Comparison of ENCODE assay signal across 34 cellular contexts in the genomic region with DNA sequence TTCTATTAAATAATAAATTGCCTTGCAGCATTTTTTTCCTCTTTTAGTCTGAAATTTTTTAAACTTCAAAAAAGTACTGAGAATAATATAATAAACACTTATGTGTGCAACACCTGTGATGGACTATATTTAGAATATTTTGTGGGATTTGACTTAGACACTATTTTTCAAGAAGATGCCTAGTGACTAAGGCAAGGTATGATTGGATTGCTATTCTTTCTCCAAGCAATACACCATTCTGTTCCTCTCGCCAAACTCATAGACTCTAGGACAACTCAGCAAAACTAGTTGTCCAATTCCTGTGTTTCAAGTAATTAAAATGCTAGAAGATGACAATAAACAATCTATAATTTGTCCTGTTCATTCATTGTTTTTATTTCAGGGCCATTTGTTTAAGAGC.
"Had no signal": no experiment of that assay in that cellular context is flagged by ENCODE, and none has a peak within 500 bp of the region (broad histone marks: within the 10 kb centered on the region; RNA-seq: fewer than 3 reads in every experiment).

No MANE protein-coding gene starts in this region.

- H3K27me3 Mint-ChIP-seq: activated CD4-positive, alpha-beta memory T cell treated with anti-CD3 and anti-CD28 coated beads for 36 hours had no signal

- DNase-seq: activated B cell treated with CpG ODN at 0.5 μM for 24 hours; activated CD4-positive, alpha-beta memory T cell treated with anti-CD3 and anti-CD28 coated beads for 36 hours; activated CD4-positive, alpha-beta T cell treated with anti-CD3 and anti-CD28 coated beads for 4 hours; activated CD4-positive, alpha-beta T cell treated with anti-CD3 and anti-CD28 coated beads, Interleukin-2, amount 10 ng/mL, durations not matched to agents 24 days and 14 days; activated CD4-positive, alpha-beta T cell treated with anti-CD3 and anti-CD28 coated beads, Interleukin-2, amount 50 U/mL, for 1 hour; activated CD4-positive, alpha-beta T cell treated with anti-CD3 and anti-CD28 coated beads, Interleukin-2, amount 50 U/mL, for 4 hours; activated CD4-positive, CD25-positive, alpha-beta regulatory T cell treated with anti-CD3 and anti-CD28 coated beads, Interleukin-2, amount 50 U/mL, for 72 hours; activated CD8-positive, alpha-beta memory T cell treated with anti-CD3 and anti-CD28 coated beads, Interleukin-2, amount 50 U/mL, for 4 hours; activated CD8-positive, alpha-beta T cell treated with anti-CD3 and anti-CD28 coated beads for 36 hours; activated effector memory CD4-positive, alpha-beta T cell treated with anti-CD3 and anti-CD28 coated beads, Interleukin-2, amount 50 U/mL, for 16 hours; activated gamma-delta T cell treated with Interleukin-2 at 50 U/mL for 16 hours; activated naive CD4-positive, alpha-beta T cell; activated naive CD4-positive, alpha-beta T cell treated with anti-CD3 and anti-CD28 coated beads for 36 hours; activated naive CD4-positive, alpha-beta T cell treated with anti-CD3 and anti-CD28 coated beads, Interleukin-2, amount 50 U/mL, for 16 hours; activated naive CD8-positive, alpha-beta T cell treated with anti-CD3 and anti-CD28 coated beads for 36 hours; activated T-cell treated with anti-CD3 and anti-CD28 coated beads for 4 hours; activated T-cell treated with anti-CD3 and anti-CD28 coated beads, Interleukin-2, amount 50 U/mL, for 1 hour; activated T-cell treated with anti-CD3 and anti-CD28 coated beads, Interleukin-2, amount 50 U/mL, for 4 hours; activated T-cell treated with anti-CD3 and anti-CD28 coated beads, Interleukin-2, amount 50 U/mL, for 72 hours; adrenal gland; amniotic stem cell; aorta; body of pancreas; brain microvascular endothelial cell; central memory CD4-positive, alpha-beta T cell; T-helper 2 cell; T-helper 9 cell had no signal

- H3K27me3 ChIP-seq: adrenal gland, body of pancreas, brain microvascular endothelial cell, breast epithelium had no signal

- H3K27ac ChIP-seq: adrenal gland, body of pancreas, brain microvascular endothelial cell, breast epithelium, VCaP had no signal

- H3K9me3 Mint-ChIP-seq: activated B cell treated with CpG ODN at 0.5 μM for 24 hours; activated CD4-positive, alpha-beta memory T cell treated with anti-CD3 and anti-CD28 coated beads for 36 hours; activated CD4-positive, alpha-beta T cell treated with anti-CD3 and anti-CD28 coated beads, Interleukin-2, amount 10 ng/mL, durations not matched to agents 24 days and 14 days; activated CD8-positive, alpha-beta T cell treated with anti-CD3 and anti-CD28 coated beads for 36 hours; activated naive CD4-positive, alpha-beta T cell treated with anti-CD3 and anti-CD28 coated beads for 36 hours; activated naive CD4-positive, alpha-beta T cell treated with anti-CD3 and anti-CD28 coated beads, Interleukin-2, amount 50 U/mL, for 72 hours; activated naive CD8-positive, alpha-beta T cell treated with anti-CD3 and anti-CD28 coated beads for 36 hours; activated T-cell treated with anti-CD3 and anti-CD28 coated beads, Interleukin-2, amount 50 U/mL, for 4 hours; activated T-cell treated with anti-CD3 and anti-CD28 coated beads, Interleukin-2, amount 50 U/mL, for 72 hours; activated T-helper 1 cell treated with anti-CD3 and anti-CD28 coated beads, Interleukin-12 subunit alpha, Interleukin-12 subunit beta, Interleukin-2, Interleukin-4 antibody, amounts not matched to agents 30 ng/mL and 10 ng/mL and 1 ng/mL, durations not matched to agents 14 hours and 24 hours and 36 hours; activated T-helper 17 cell treated with anti-CD3 and anti-CD28 coated beads, Interleukin-2, amount 50 U/mL, for 72 hours; T-helper 1 cell treated with Interleukin-12 subunit alpha and Interleukin-12 subunit beta and Interleukin-4 antibody, amounts not matched to agents 30 μg/mL and 1 μg/mL, for 36 hours; T-helper 2 cell treated with Interferon-gamma antibody and Interleukin-4, amounts not matched to agents 5 μg/mL and 100 μg/mL, for 36 hours had no signal

- H3K4me3 ChIP-seq: adrenal gland, body of pancreas, breast epithelium had no signal

- H3K4me1 Mint-ChIP-seq: activated B cell treated with CpG ODN at 0.5 μM for 24 hours; activated CD4-positive, alpha-beta T cell treated with anti-CD3 and anti-CD28 coated beads, Interleukin-2, amount 10 ng/mL, durations not matched to agents 24 days and 14 days; activated naive CD8-positive, alpha-beta T cell treated with anti-CD3 and anti-CD28 coated beads for 36 hours; activated T-helper 17 cell treated with anti-CD3 and anti-CD28 coated beads, Interleukin-2, amount 50 U/mL, for 72 hours had no signal

- H3K9me3 ChIP-seq: adrenal gland, body of pancreas, breast epithelium had no signal

- H3K36me3 Mint-ChIP-seq: activated CD4-positive, alpha-beta memory T cell treated with anti-CD3 and anti-CD28 coated beads for 36 hours; activated naive CD4-positive, alpha-beta T cell treated with anti-CD3 and anti-CD28 coated beads, Interleukin-2, amount 50 U/mL, for 72 hours; activated naive CD8-positive, alpha-beta T cell treated with anti-CD3 and anti-CD28 coated beads for 36 hours had no signal

- H3K27ac Mint-ChIP-seq: activated B cell treated with CpG ODN at 0.5 μM for 24 hours; activated CD4-positive, alpha-beta memory T cell treated with anti-CD3 and anti-CD28 coated beads for 36 hours; activated CD4-positive, alpha-beta T cell treated with anti-CD3 and anti-CD28 coated beads, Interleukin-2, amount 10 ng/mL, durations not matched to agents 24 days and 14 days; activated CD8-positive, alpha-beta T cell treated with anti-CD3 and anti-CD28 coated beads for 36 hours; activated naive CD4-positive, alpha-beta T cell treated with anti-CD3 and anti-CD28 coated beads for 36 hours; activated naive CD4-positive, alpha-beta T cell treated with anti-CD3 and anti-CD28 coated beads, Interleukin-2, amount 50 U/mL, for 72 hours; activated naive CD8-positive, alpha-beta T cell treated with anti-CD3 and anti-CD28 coated beads for 36 hours; activated T-cell treated with anti-CD3 and anti-CD28 coated beads, Interleukin-2, amount 50 U/mL, for 72 hours; activated T-helper 1 cell treated with anti-CD3 and anti-CD28 coated beads, Interleukin-12 subunit alpha, Interleukin-12 subunit beta, Interleukin-2, Interleukin-4 antibody, amounts not matched to agents 30 ng/mL and 10 ng/mL and 1 ng/mL, durations not matched to agents 14 hours and 24 hours and 36 hours; activated T-helper 17 cell treated with anti-CD3 and anti-CD28 coated beads, Interleukin-2, amount 50 U/mL, for 72 hours; T-helper 1 cell treated with Interleukin-12 subunit alpha and Interleukin-12 subunit beta and Interleukin-4 antibody, amounts not matched to agents 30 μg/mL and 1 μg/mL, for 36 hours; T-helper 2 cell treated with Interferon-gamma antibody and Interleukin-4, amounts not matched to agents 5 μg/mL and 100 μg/mL, for 36 hours had no signal

- H3K4me3 Mint-ChIP-seq: activated B cell treated with CpG ODN at 0.5 μM for 24 hours; activated CD4-positive, alpha-beta memory T cell treated with anti-CD3 and anti-CD28 coated beads for 36 hours; activated CD4-positive, alpha-beta T cell treated with anti-CD3 and anti-CD28 coated beads, Interleukin-2, amount 10 ng/mL, durations not matched to agents 24 days and 14 days; activated CD8-positive, alpha-beta T cell treated with anti-CD3 and anti-CD28 coated beads for 36 hours; activated naive CD4-positive, alpha-beta T cell treated with anti-CD3 and anti-CD28 coated beads for 36 hours; activated naive CD8-positive, alpha-beta T cell treated with anti-CD3 and anti-CD28 coated beads for 36 hours; activated T-cell treated with anti-CD3 and anti-CD28 coated beads, Interleukin-2, amount 50 U/mL, for 4 hours; activated T-cell treated with anti-CD3 and anti-CD28 coated beads, Interleukin-2, amount 50 U/mL, for 72 hours; activated T-helper 1 cell treated with anti-CD3 and anti-CD28 coated beads, Interleukin-12 subunit alpha, Interleukin-12 subunit beta, Interleukin-2, Interleukin-4 antibody, amounts not matched to agents 30 ng/mL and 10 ng/mL and 1 ng/mL, durations not matched to agents 14 hours and 24 hours and 36 hours; activated T-helper 17 cell treated with anti-CD3 and anti-CD28 coated beads, Interleukin-2, amount 50 U/mL, for 72 hours; T-helper 1 cell treated with Interleukin-12 subunit alpha and Interleukin-12 subunit beta and Interleukin-4 antibody, amounts not matched to agents 30 μg/mL and 1 μg/mL, for 36 hours; T-helper 2 cell treated with Interferon-gamma antibody and Interleukin-4, amounts not matched to agents 5 μg/mL and 100 μg/mL, for 36 hours had no signal

- ATAC-seq: activated CD8-positive, alpha-beta T cell treated with anti-CD3 and anti-CD28 coated beads for 36 hours; activated naive CD4-positive, alpha-beta T cell treated with anti-CD3 and anti-CD28 coated beads, Interleukin-2, amount 50 U/mL, for 72 hours; activated T-cell treated with anti-CD3 and anti-CD28 coated beads, Interleukin-2, amount 50 U/mL, for 4 hours; activated T-cell treated with anti-CD3 and anti-CD28 coated beads, Interleukin-2, amount 50 U/mL, for 72 hours; activated T-helper 17 cell treated with anti-CD3 and anti-CD28 coated beads, Interleukin-2, amount 50 U/mL, for 72 hours; body of pancreas had no signal

- H3K4me1 ChIP-seq: adrenal gland, body of pancreas, breast epithelium had no signal

- H3K36me3 ChIP-seq: adrenal gland, brain microvascular endothelial cell, breast epithelium had no signal
